In genomic region chr17:50719144-50719923, GRCh38 we compare ENCODE assay signal across 1 cellular context.
TF ChIP-seq lines count a peak whose summit lies in the region.

LUC7L3 (plus strand) TSS chr17:50719603; CDS start chr17:50719733, 130 bp downstream.

TF ChIP-seq in HepG2, 621 proteins besides CTCF, POLR2A, EP300 and RAD21 (continued from another document):
- TF ChIP-seq ZBTB43 (CRISPR knock-in tag; conservative IDR thresholded peaks at IDR 0.05) = peak; percentile 89
- peak; percentile 87 for TF ChIP-seq GATAD1 (CRISPR knock-in tag; IDR thresholded peaks at IDR 0.05)
- no peak for TF ChIP-seq ZNF432 (CRISPR knock-in tag; IDR thresholded peaks at IDR 0.05; ENCODE audit: borderline replicate concordance)
- peak; percentile 92 for TF ChIP-seq ZNF451 (CRISPR knock-in tag; IDR thresholded peaks at IDR 0.05)
- peak; percentile 98 for TF ChIP-seq ZNF547 (CRISPR knock-in tag; IDR thresholded peaks at IDR 0.05)
- TF ChIP-seq UBTF (CRISPR knock-in tag; IDR thresholded peaks at IDR 0.05) = peak; percentile 98
- peak; percentile 83 for TF ChIP-seq E2F5 (CRISPR knock-in tag; conservative IDR thresholded peaks at IDR 0.05)
- no peak; the same call in 1 of the 2 replicates for TF ChIP-seq NFIC (IDR thresholded peaks at IDR 0.05; ENCODE audit: low read length)
- 0 out of 2 replicates have a peak, but pooled peaks have one; percentile 84 for TF ChIP-seq ZNF17 (CRISPR knock-in tag; IDR thresholded peaks at IDR 0.05)
TF ChIP-seq in HepG2: peak in this region for 404.
